Comparison of ENCODE assay signal across 19 cellular contexts in the genomic region with DNA sequence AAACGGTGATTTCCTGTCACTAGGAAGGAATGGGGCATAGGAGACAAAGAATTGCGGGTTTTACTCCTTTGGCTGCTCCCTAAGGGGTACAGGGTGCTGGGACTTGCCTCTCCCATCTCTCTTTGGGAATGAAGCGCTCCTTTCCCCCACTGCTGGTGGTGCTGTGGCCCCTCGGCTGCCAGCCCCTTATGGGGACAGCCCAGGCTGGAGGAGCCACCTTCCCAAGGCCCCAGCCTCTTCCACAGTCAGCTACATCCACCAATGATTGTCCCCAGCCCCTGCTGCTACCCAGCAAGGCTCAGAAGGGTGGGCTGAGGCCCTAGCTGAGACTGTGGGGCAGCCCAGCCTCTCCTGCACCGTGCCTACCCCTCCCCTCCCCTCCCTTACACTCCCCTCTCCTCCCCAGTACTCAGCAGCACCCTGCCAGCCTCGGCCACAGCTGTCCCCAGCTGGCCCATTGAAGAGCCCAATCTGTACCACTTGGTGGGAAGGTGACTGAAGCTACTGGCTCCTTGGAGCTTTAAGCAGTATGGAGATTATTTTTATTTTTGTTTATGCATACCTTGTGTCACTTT. TPM values are rescaled to one million over a fixed set of nuclear protein-coding genes. Genes with fewer than 3 reads are reported as not detected.
DNase-seq lines count a peak whose midpoint lies in the region; ATAC-seq, FAIRE-seq and TF ChIP-seq lines count a peak whose summit lies in the region.
"Had no signal": no experiment of that assay in that cellular context is flagged by ENCODE, and none has a peak within 500 bp of the region (broad histone marks: within the 10 kb centered on the region; RNA-seq: fewer than 3 reads in every experiment).

No MANE protein-coding gene starts in this region.

- 90% methylated on average over 4 of the region's 6 CpGs; no CpG with 5 or more reads in 1 of the 2 experiments for whole genome bisulfite sequencing in H1 (ENCODE audit: extremely low coverage in 1 of 2, insufficient coverage in 1 of 2, insufficient read length in 1 of 2, insufficient replicate concordance in 2 of 2, low coverage in 1 of 2, low lambda C conversion rate in 2 of 2, missing lambda C conversion rate in 1 of 2), 2 experiments
- WGBS in aorta, 2 donors, result 79 to 83% methylated on average over 6 of the region's 6 CpGs

- H3K23ac ChIP-seq in H1 (ENCODE audit: insufficient read length), result no peak overlapping the region

- H3K27me3 ChIP-seq in H1 (replicated peaks in 1 of 4; ENCODE audit: control insufficient read depth in 3 of 4, extremely low read depth in 1 of 4, insufficient read depth in 3 of 4, low read length in 3 of 4) (no peaks in the 10 kb centered on the region), osteoblast (ENCODE audit: insufficient read depth, low read length) (peaks cover 8% of the 10 kb centered on the region), aorta (ENCODE audit: control insufficient read depth in 1 of 2, insufficient read depth in 2 of 2, low read length in 1 of 2) (no peaks in the 10 kb centered on the region)
- H3K27me3 ChIP-seq: BE2C had no signal

- H3K4me2 ChIP-seq in H1 (ENCODE audit: insufficient read depth in 1 of 2, low read depth in 2 of 2, low read length in 2 of 2), result no peak overlapping the region
- H3K4me2 ChIP-seq in osteoblast (ENCODE audit: insufficient read depth, low read length), result no peak overlapping the region

- FAIRE-seq in H1 (lab: Jason Lieb, UNC), result no peak
- FAIRE-seq: A204.1, GM12892, GM18507 had no signal

- peaks cover 0 to 3% of the 10 kb centered on the region in 2 experiments for H4K20me1 ChIP-seq in H1 (replicated peaks in 1 of 2; ENCODE audit: control insufficient read depth in 1 of 2, insufficient read depth in 2 of 2, low read length in 2 of 2)
- no peaks in the 10 kb centered on the region for H4K20me1 ChIP-seq in osteoblast (ENCODE audit: insufficient read depth, low read length)

- no peak overlapping the region for H2BK12ac ChIP-seq in H1 (ENCODE audit: low read depth, low read length)

- no peak for TF ChIP-seq POLR2A in H1 (IDR thresholded peaks at IDR 0.05; ENCODE audit: control extremely low read depth in 1 of 2, low read depth in 2 of 2, low read length in 2 of 2)

- H2BK5ac ChIP-seq in H1 (ENCODE audit: low read depth, low read length), result no peak overlapping the region; the same call in 1 of the 2 replicates

- DNase-seq in chondrocyte (ENCODE audit: low spot score), result peak; percentile 53
- no peak for DNase-seq in H1 (ENCODE audit: low read depth in 1 of 2, low spot score in 2 of 2)
- DNase-seq in osteoblast (ENCODE audit: insufficient read length, low spot score, missing footprints), result peak; percentile 34
- DNase-seq in aorta, result peak; percentile 11 to 62
- no peak for DNase-seq in activated T-cell treated with anti-CD3 and anti-CD28 coated beads, Interleukin-2, amount 50 U/mL, for 4 hours
- DNase-seq in activated naive CD4-positive, alpha-beta T cell (lab: John Stamatoyannopoulos, UW), result no peak
- DNase-seq: ACHN; BE2C; C1 segment of cervical spinal cord; CD4-positive, CD25-positive, alpha-beta regulatory T cell; CD8-positive, alpha-beta memory T cell; COR-L47; GDM1; GOT3; H9 had no signal

- H3K4me1 Mint-ChIP-seq in chondrocyte (ENCODE audit: low read depth), result no peaks in the 10 kb centered on the region
- peaks cover 7% of the 10 kb centered on the region for H3K4me1 Mint-ChIP-seq in activated T-cell treated with anti-CD3 and anti-CD28 coated beads, Interleukin-2, amount 50 U/mL, for 4 hours (ENCODE audit: low read depth)

- H2BK20ac ChIP-seq in H1 (ENCODE audit: low read length), result no peak overlapping the region

- no peak overlapping the region for H3K18ac ChIP-seq in H1 (ENCODE audit: extremely low read depth, low read length)

- H4K5ac ChIP-seq in H1 (ENCODE audit: insufficient read length, low read depth, low read length), result no peak overlapping the region

- H3K4me3 Mint-ChIP-seq in chondrocyte (ENCODE audit: unreplicated experiment), result no peak overlapping the region
- no peak overlapping the region for H3K4me3 Mint-ChIP-seq in activated T-cell treated with anti-CD3 and anti-CD28 coated beads, Interleukin-2, amount 50 U/mL, for 4 hours
- H3K4me3 Mint-ChIP-seq: CD4-positive, CD25-positive, alpha-beta regulatory T cell; CD8-positive, alpha-beta memory T cell; H9 had no signal

- no peak overlapping the region for H3K4me3 ChIP-seq in H1 (ENCODE audit: extremely low read depth in 1 of 4, insufficient read depth in 2 of 4, low read depth in 3 of 4, low read length in 4 of 4)
- no peak overlapping the region for H3K4me3 ChIP-seq in osteoblast (ENCODE audit: insufficient read depth, low read length)
- H3K4me3 ChIP-seq in aorta (ENCODE audit: low read length in 2 of 2), result no peak overlapping the region

- no peak overlapping the region for H3K9ac ChIP-seq in H1 (replicated peaks in 1 of 4; ENCODE audit: extremely low read depth in 1 of 4, low read depth in 3 of 4, low read length in 3 of 4)

- H2BK120ac ChIP-seq in H1 (replicated peaks; ENCODE audit: low read depth, low read length), result no peak overlapping the region

- H3K79me2 ChIP-seq in H1 (ENCODE audit: control insufficient read depth in 1 of 2, insufficient read depth in 2 of 2, low read length in 2 of 2) (no peaks in the 10 kb centered on the region), osteoblast (ENCODE audit: insufficient read depth, low read length) (no peaks in the 10 kb centered on the region)

- no peaks in the 10 kb centered on the region for H3K79me1 ChIP-seq in H1 (ENCODE audit: low read depth, low read length)

- no peaks in the 10 kb centered on the region for H3K9me3 ChIP-seq in H1 (ENCODE audit: insufficient read depth in 2 of 2, low read depth in 1 of 2, low read length in 1 of 2)
- H3K9me3 ChIP-seq in osteoblast (ENCODE audit: low read depth, low read length), result no peaks in the 10 kb centered on the region
- H3K9me3 ChIP-seq in aorta (ENCODE audit: control insufficient read depth, low read length), result no peaks in the 10 kb centered on the region
- H3K9me3 ChIP-seq: BE2C had no signal

- no peak for TF ChIP-seq CTCF in chondrocyte (IDR thresholded peaks at IDR 0.05)
- TF ChIP-seq CTCF in H1 (IDR thresholded peaks at IDR 0.05; ENCODE audit: control extremely low read depth in 1 of 3, insufficient read depth in 1 of 3, low read depth in 1 of 3, low read length in 3 of 3), result no peak
- TF ChIP-seq CTCF in osteoblast (IDR thresholded peaks at IDR 0.05; ENCODE audit: extremely low read depth, low read depth, low read length), result no peak

- no peaks in the 10 kb centered on the region for H3K36me3 ChIP-seq in H1 (ENCODE audit: control insufficient read depth in 2 of 4, insufficient read depth in 4 of 4, low read length in 3 of 4)
- H3K36me3 ChIP-seq in osteoblast (ENCODE audit: insufficient read depth, low read length), result no peaks in the 10 kb centered on the region
- H3K36me3 ChIP-seq in aorta (ENCODE audit: control insufficient read depth in 1 of 2, insufficient read depth in 2 of 2, low read length in 1 of 2), result no peaks in the 10 kb centered on the region
- H3K36me3 ChIP-seq: BE2C had no signal

- no peak for ATAC-seq in aorta (ENCODE audit: low FRiP score)
- no peak for ATAC-seq in GM19395 (IDR thresholded peaks at IDR 0.05; ENCODE audit: unreplicated experiment)
- ATAC-seq in activated T-cell treated with anti-CD3 and anti-CD28 coated beads, Interleukin-2, amount 50 U/mL, for 4 hours, result no peak

- no peaks in the 10 kb centered on the region for H3K9me3 Mint-ChIP-seq in chondrocyte (ENCODE audit: low read depth)
- H3K9me3 Mint-ChIP-seq in activated T-cell treated with anti-CD3 and anti-CD28 coated beads, Interleukin-2, amount 50 U/mL, for 4 hours, result no peaks in the 10 kb centered on the region
- H3K9me3 Mint-ChIP-seq: CD8-positive, alpha-beta memory T cell; H9 had no signal

- H2BK15ac ChIP-seq in H1 (ENCODE audit: low read length), result no peak overlapping the region

- H3K27ac ChIP-seq in H1 (ENCODE audit: low read depth, low read length) (no peak overlapping the region), osteoblast (ENCODE audit: low read depth, low read length) (no peak overlapping the region), aorta (ENCODE audit: low read depth in 1 of 2, low read length in 2 of 2) (no peak overlapping the region)

- H3K4me1 ChIP-seq in H1 (replicated peaks in 1 of 4; ENCODE audit: control insufficient read depth in 3 of 4, insufficient read depth in 4 of 4, low read length in 3 of 4) (no peaks in the 10 kb centered on the region; a peak in 1 of 7 replicates), osteoblast (ENCODE audit: insufficient read depth, low read length) (no peaks in the 10 kb centered on the region), aorta (ENCODE audit: control insufficient read depth in 1 of 2, insufficient read depth in 2 of 2, low read length in 2 of 2) (no peaks in the 10 kb centered on the region)
- H3K4me1 ChIP-seq: BE2C had no signal

- H3K23me2 ChIP-seq in H1 (ENCODE audit: low read depth, low read length), result peaks cover 7% of the 10 kb centered on the region; the same call in 1 of the 2 replicates

- intact Hi-C loops in aorta (cut with DNase I), result no loop called here

- H3K36me3 Mint-ChIP-seq in chondrocyte (ENCODE audit: low read depth), result no peaks in the 10 kb centered on the region
- peaks cover 5% of the 10 kb centered on the region for H3K36me3 Mint-ChIP-seq in activated T-cell treated with anti-CD3 and anti-CD28 coated beads, Interleukin-2, amount 50 U/mL, for 4 hours (ENCODE audit: insufficient read depth)
- H3K36me3 Mint-ChIP-seq: CD4-positive, CD25-positive, alpha-beta regulatory T cell had no signal

- no peak overlapping the region for H3K27ac Mint-ChIP-seq in chondrocyte (ENCODE audit: unreplicated experiment)
- H3K27ac Mint-ChIP-seq: H9 had no signal

- CTCF ChIA-PET in H1 (lab: Charles Lee; ENCODE audit: partially characterized antibody), result no interaction called here

- no peak overlapping the region for H3K4ac ChIP-seq in H1 (replicated peaks; ENCODE audit: insufficient read length, low read depth, low read length)

- no peak overlapping the region for H2AK5ac ChIP-seq in H1 (ENCODE audit: low read depth, low read length)

- POLR2A ChIA-PET in H1 (lab: Charles Lee; ENCODE audit: partially characterized antibody), result no interaction called here

- H2AFZ ChIP-seq in H1 (ENCODE audit: low read length) (no peak overlapping the region), osteoblast (ENCODE audit: low read length) (no peak overlapping the region)

- no peak overlapping the region for H4K91ac ChIP-seq in H1 (replicated peaks; ENCODE audit: insufficient read length, low read length)

- H3K56ac ChIP-seq in H1 (replicated peaks; ENCODE audit: insufficient read length, low read depth, low read length), result no peak overlapping the region

- peak overlapping the region; percentile 38; the same call in 1 of the 2 replicates for H4K8ac ChIP-seq in H1 (ENCODE audit: extremely low read depth, insufficient read depth, low read length)

- no peak for TF ChIP-seq RAD21 in H1 (IDR thresholded peaks at IDR 0.05 in 1 of 2, conservative IDR thresholded peaks at IDR 0.05 in 1 of 2; ENCODE audit: low read depth in 2 of 2, low read length in 2 of 2)

- no peak for TF ChIP-seq EP300 in H1 (IDR thresholded peaks at IDR 0.05; ENCODE audit: borderline replicate concordance in 1 of 2, low read depth in 2 of 2, low read length in 2 of 2)

- peaks cover 27% of the 10 kb centered on the region for H3K27me3 Mint-ChIP-seq in chondrocyte (ENCODE audit: low read depth)
- no peaks in the 10 kb centered on the region for H3K27me3 Mint-ChIP-seq in activated T-cell treated with anti-CD3 and anti-CD28 coated beads, Interleukin-2, amount 50 U/mL, for 4 hours (ENCODE audit: low read depth)
- H3K27me3 Mint-ChIP-seq: CD4-positive, CD25-positive, alpha-beta regulatory T cell had no signal

- no peak overlapping the region for H3K14ac ChIP-seq in H1 (ENCODE audit: insufficient read length)

RNA-seq across cellular contexts. Expression of gene PRKAG2, which starts 19.0 kb away (rescaled TPM):
- total RNA-seq in chondrocyte (16.1 to 35.4 TPM (median 33.6 TPM) in 3 replicates), osteoblast (20.6 TPM in 2 replicates), aorta (10 to 100 TPM; 52.3 to 69.9 TPM)
- 18.1 and 21.2 TPM in 2 replicates for total RNA-seq in H1 (2021; fragmentation: NEBNext Ultra II Directional; extraction: Animal tissue kit (Norgen Biotek cat#: 25700))
- polyA plus RNA-seq in H1 (2011; rRNA removed) (5.4 and 7.5 TPM in 2 replicates), aorta (10 to 100 TPM; 34.0 to 52.8 TPM)
- polyA plus RNA-seq in H1 (2011; cell fraction: cytosol; rRNA removed), result 10.7 TPM
- 4.9 TPM for polyA plus RNA-seq in H1 (2011; cell fraction: nucleus; rRNA removed)
- 10.7 to 13.6 TPM (median 12.0 TPM) in 4 replicates for polyA plus RNA-seq in H1 (2012, experiment 1 of 2)
- 5.8 TPM for polyA plus RNA-seq in H1 (2012, experiment 2 of 2)
- 14.0 TPM for polyA plus RNA-seq in H1 (2013, experiment 1 of 2)
- polyA plus RNA-seq in H1 (2013, experiment 2 of 2), result 13.6 TPM
- polyA minus RNA-seq in H1 (2011; rRNA and poly(A)+ RNA removed), result 5.3 and 7.7 TPM in 2 replicates
- polyA minus RNA-seq in H1 (2011; cell fraction: cytosol; rRNA and poly(A)+ RNA removed), result 3.5 TPM
- 6.3 TPM for polyA minus RNA-seq in H1 (2011; cell fraction: nucleus; rRNA and poly(A)+ RNA removed)
- 10 to 100 TPM; 28.6 to 31.5 (median 29.3) TPM for total RNA-seq in activated T-cell treated with anti-CD3 and anti-CD28 coated beads, Interleukin-2, amount 50 U/mL, for 4 hours

Comparison
In these comparisons a context has a peak if more than half of its experiments do, and no peak if none do; other contexts are left out.
1. DNase-seq: peak in chondrocyte (single experiment), osteoblast (single experiment) and aorta (2 of 2); none in H1 (0 of 2), activated T-cell treated with anti-CD3 and anti-CD28 coated beads, Interleukin-2, amount 50 U/mL, for 4 hours (single experiment) and activated naive CD4-positive, alpha-beta T cell (0 of 4).